ENCODE assay signal across 11 cellular contexts in genomic region chr2:219448776-219449476, GRCh38. TPM values are rescaled to one million over a fixed set of nuclear protein-coding genes. Genes with fewer than 3 reads are reported as not detected.
DNase-seq lines count a peak whose midpoint lies in the region; ATAC-seq and TF ChIP-seq lines count a peak whose summit lies in the region.
"Had no signal": no experiment of that assay in that cellular context is flagged by ENCODE, and none has a peak within 500 bp of the region (broad histone marks: within the 10 kb centered on the region; RNA-seq: fewer than 3 reads in every experiment).

No MANE protein-coding gene starts in this region.

- no peaks in the 10 kb centered on the region for H4K20me1 ChIP-seq in smooth muscle cell (ENCODE audit: low read depth)

- H3K36me3 ChIP-seq in HUES64 (ENCODE audit: insufficient read depth, low read length) (peaks cover 5% of the 10 kb centered on the region; the same call in 1 of the 2 replicates), ascending aorta (peaks cover 31 to 39% of the 10 kb centered on the region in 2 donors), smooth muscle cell (ENCODE audit: low read depth) (no peaks in the 10 kb centered on the region)

- no peak overlapping the region for H3K4me2 ChIP-seq in smooth muscle cell

- no peak overlapping the region for H3K27ac ChIP-seq in HUES64 (ENCODE audit: low read depth, low read length)
- H3K27ac ChIP-seq in ascending aorta: peak overlapping the region; percentile 91 to 94
- no peak overlapping the region for H3K27ac ChIP-seq in smooth muscle cell (ENCODE audit: low read depth)

- H3K9ac ChIP-seq in HUES64 (ENCODE audit: low read depth, low read length): peak overlapping the region; percentile 5; the same call in 1 of the 2 replicates
- H3K9ac ChIP-seq in smooth muscle cell (ENCODE audit: low read depth): no peak overlapping the region

- no peak for DNase-seq in ascending aorta (ENCODE audit: low spot score in 2 of 2)
- DNase-seq in posterior vena cava (ENCODE audit: low spot score): peak; percentile 78
- DNase-seq in smooth muscle cell (lab: John Stamatoyannopoulos, UW; ENCODE audit: unreplicated experiment): no peak
- DNase-seq in DMS79 (lab: John Stamatoyannopoulos, UW): no peak
- DNase-seq: activated gamma-delta T cell; CD4-positive, alpha-beta memory T cell; NCI-H2227 treated with DMSO at 0.1 percent for 48 hours; RPMI8226 had no signal

- H3K4me3 ChIP-seq in HUES64 (ENCODE audit: low read length) (peak overlapping the region; percentile 32; the same call in 1 of the 2 replicates), ascending aorta (peak overlapping the region; percentile 14 to 85), smooth muscle cell (no peak overlapping the region)

- H3K9me3 ChIP-seq in HUES64 (ENCODE audit: insufficient read depth, low read depth, low read length) (no peaks in the 10 kb centered on the region), ascending aorta (no peaks in the 10 kb centered on the region), smooth muscle cell (replicated peaks; ENCODE audit: low read depth) (no peaks in the 10 kb centered on the region)

- no peak overlapping the region for H2AFZ ChIP-seq in smooth muscle cell (ENCODE audit: low read depth)

- ATAC-seq in GM19463 (IDR thresholded peaks at IDR 0.05; ENCODE audit: unreplicated experiment): no peak
- ATAC-seq: HCT116 had no signal

- peaks cover 12% of the 10 kb centered on the region; the same call in 1 of the 2 replicates for H3K27me3 ChIP-seq in HUES64 (ENCODE audit: insufficient read depth, low read length)
- no peaks in the 10 kb centered on the region for H3K27me3 ChIP-seq in ascending aorta
- H3K27me3 ChIP-seq in smooth muscle cell (ENCODE audit: low read depth): no peaks in the 10 kb centered on the region

- H3K79me2 ChIP-seq in smooth muscle cell (ENCODE audit: low read depth): no peaks in the 10 kb centered on the region

- peaks cover 7% of the 10 kb centered on the region for H3F3A ChIP-seq in smooth muscle cell (ENCODE audit: low read depth)

- H3K4me1 ChIP-seq in HUES64 (ENCODE audit: insufficient read depth, low read length): peaks cover 14% of the 10 kb centered on the region; the same call in 1 of the 2 replicates
- H3K4me1 ChIP-seq in ascending aorta: peaks cover 48 to 90% of the 10 kb centered on the region in 2 donors
- peaks cover 27% of the 10 kb centered on the region for H3K4me1 ChIP-seq in smooth muscle cell (ENCODE audit: low read depth)

- 78% methylated on average over 55 of the region's 55 CpGs for WGBS in HUES64
- WGBS in smooth muscle cell (ENCODE audit: low lambda C conversion rate): 80% methylated on average over 19 of the region's 55 CpGs

- no peak for TF ChIP-seq CTCF in ascending aorta (IDR thresholded peaks at IDR 0.05)
- TF ChIP-seq CTCF in smooth muscle cell (IDR thresholded peaks at IDR 0.05; ENCODE audit: borderline replicate concordance, insufficient read depth, poor library complexity, severe bottlenecking): no peak

- intact Hi-C loops in ascending aorta (cut with DNase I) (no loop called here), posterior vena cava (cut with DNase I) (no loop called here)

RNA-seq across cellular contexts. Expression of gene SPEG, which starts 14.3 kb away (rescaled TPM):
- polyA plus RNA-seq in HUES64 (2013, experiment 1 of 2): 15.6 TPM
- 21.6 TPM for polyA plus RNA-seq in HUES64 (2013, experiment 2 of 2)
- total RNA-seq in ascending aorta: 390 TPM
- total RNA-seq in posterior vena cava: 100 to 1,000 TPM; 175 to 217 TPM
- total RNA-seq in smooth muscle cell: 14.9 and 38.8 TPM in 2 replicates
- 37.8 and 40.5 TPM in 2 replicates for polyA plus RNA-seq in smooth muscle cell

RNA-seq across cellular contexts. Expression of gene DES, which starts 30.7 kb away (rescaled TPM):
- 2.4 TPM for polyA plus RNA-seq in HUES64 (2013, experiment 1 of 2)
- polyA plus RNA-seq in HUES64 (2013, experiment 2 of 2): 4.6 TPM
- total RNA-seq in ascending aorta (182 TPM), posterior vena cava (1,000 to 10,000 TPM; 6,561 to 7,652 TPM), smooth muscle cell (103 and 127 TPM in 2 replicates)
- polyA plus RNA-seq in smooth muscle cell: 106 and 109 TPM in 2 replicates
- total RNA-seq: CD4-positive, alpha-beta memory T cell had no signal
- polyA plus RNA-seq: CD4-positive, alpha-beta memory T cell had no signal

RNA-seq across cellular contexts. Expression of gene GMPPA, which starts 49.8 kb away (rescaled TPM):
- 25.1 TPM for polyA plus RNA-seq in HUES64 (2013, experiment 1 of 2)
- 25.2 TPM for polyA plus RNA-seq in HUES64 (2013, experiment 2 of 2)
- 11.4 TPM for total RNA-seq in ascending aorta
- 10 to 100 TPM; 33.9 to 42.8 TPM for total RNA-seq in posterior vena cava
- total RNA-seq in smooth muscle cell: 52.2 and 59.3 TPM in 2 replicates
- 77.8 and 81.7 TPM in 2 replicates for polyA plus RNA-seq in smooth muscle cell

Comparison
In these comparisons a context has a peak if more than half of its experiments do, and no peak if none do; other contexts are left out.
1. H3K27ac ChIP-seq: peak in ascending aorta (2 of 2); none in HUES64 (single experiment) and smooth muscle cell (single experiment).
2. RNA of gene DES, which starts 30.7 kb away (total RNA-seq): 6,561 to 7,652 TPM in posterior vena cava; 182 TPM in ascending aorta (single experiment) and 103 to 127 TPM in smooth muscle cell; every median in the first group is over 10 times any median in the second.